In genomic region chr12:52050116-52050770, GRCh38 we compare ENCODE assay signal across 8 cellular contexts. TPM values are rescaled to one million over a fixed set of nuclear protein-coding genes. Genes with fewer than 3 reads are reported as not detected.
DNase-seq lines count a peak whose midpoint lies in the region; ATAC-seq and TF ChIP-seq lines count a peak whose summit lies in the region.

No MANE protein-coding gene starts in this region.

- H3K9ac ChIP-seq in ES-I3 (ENCODE audit: low read depth, low read length) (peak overlapping the region; percentile 92; the same call in 1 of the 2 replicates), Karpas-422 (ENCODE audit: low read length) (peak overlapping the region; percentile 76)

- TF ChIP-seq CTCF in brain (conservative IDR thresholded peaks at IDR 0.05) (no peak), thoracic aorta (IDR thresholded peaks at IDR 0.05) (no peak)

- H3K9me3 ChIP-seq in ES-I3 (ENCODE audit: control insufficient read depth, insufficient read depth, low read length) = no peaks in the 10 kb centered on the region
- H3K9me3 ChIP-seq in Karpas-422 (ENCODE audit: low read length) = no peaks in the 10 kb centered on the region
- no peaks in the 10 kb centered on the region for H3K9me3 ChIP-seq in thoracic aorta

- DNase-seq in Karpas-422 (peak; percentile 58), left colon (peak; percentile 47 to 65), thoracic aorta (ENCODE audit: low spot score) (no peak), NCI-H1092 treated with DMSO at 0.1 percent for 48 hours (lab: John Stamatoyannopoulos, UW) (no peak), 8988T (no peak), GDM1 (lab: John Stamatoyannopoulos, UW) (no peak)

- H3K27ac ChIP-seq in Karpas-422 (ENCODE audit: low read length) = peak overlapping the region; percentile 16; the same call in 1 of the 2 replicates
- peak overlapping the region; percentile 95 to 100 for H3K27ac ChIP-seq in thoracic aorta

- H3K36me3 Mint-ChIP-seq in brain = no peaks in the 10 kb centered on the region

- H3K4me1 ChIP-seq in ES-I3 (ENCODE audit: insufficient read depth, low read length) = peaks cover 8% of the 10 kb centered on the region
- peaks cover 41% of the 10 kb centered on the region for H3K4me1 ChIP-seq in Karpas-422 (ENCODE audit: low read length)
- peaks cover 17 to 30% of the 10 kb centered on the region in 2 donors for H3K4me1 ChIP-seq in thoracic aorta (ENCODE audit: control insufficient read depth in 1 of 2, low read depth in 2 of 2)

- ATAC-seq in left colon (no peak), thoracic aorta (ENCODE audit: insufficient number of reproducible peaks, low FRiP score, low read depth) (peak; percentile 2)

- H3K4me3 ChIP-seq in Karpas-422 (ENCODE audit: low read length) (peak overlapping the region; percentile 72), thoracic aorta (peak overlapping the region; percentile 90)

- H3K36me3 ChIP-seq in ES-I3 (ENCODE audit: insufficient read depth, low read length) (no peaks in the 10 kb centered on the region), Karpas-422 (ENCODE audit: insufficient read depth, low read length) (no peaks in the 10 kb centered on the region), thoracic aorta (peaks cover 5% of the 10 kb centered on the region)

- peak overlapping the region; percentile 50 to 84 (median 74) for H3K27ac Mint-ChIP-seq in brain

- peak overlapping the region; percentile 69 to 95 (median 84) for H3K4me3 Mint-ChIP-seq in brain

- peak overlapping the region; percentile 85 for H3K4me2 ChIP-seq in Karpas-422 (ENCODE audit: low read depth, low read length, poor library complexity, severe bottlenecking)

- no peaks in the 10 kb centered on the region for H3K9me2 ChIP-seq in Karpas-422 (replicated peaks; ENCODE audit: insufficient read depth, low read length)

- no peaks in the 10 kb centered on the region for H3K79me2 ChIP-seq in Karpas-422 (ENCODE audit: low read length)

- intact Hi-C loops in left colon (cut with DNase I, micrococcal nuclease) = no loop called here

- H2AFZ ChIP-seq in Karpas-422 (ENCODE audit: low read length) = peak overlapping the region; percentile 75; the same call in 1 of the 2 replicates

- H3K27me3 Mint-ChIP-seq in brain = peaks cover 3% of the 10 kb centered on the region

- peaks cover 36% of the 10 kb centered on the region for H3K4me1 Mint-ChIP-seq in brain

- peaks cover 0 to 2% (median 0%) of the 10 kb centered on the region in 5 experiments for H3K9me3 Mint-ChIP-seq in brain

- H3K27me3 ChIP-seq in Karpas-422 (ENCODE audit: low read length) (no peaks in the 10 kb centered on the region), thoracic aorta (replicated peaks; ENCODE audit: insufficient read depth) (no peaks in the 10 kb centered on the region)

- H4K20me1 ChIP-seq in Karpas-422 (ENCODE audit: insufficient read depth, low read depth, low read length) = peaks cover 7% of the 10 kb centered on the region; the same call in 1 of the 2 replicates

RNA-seq across cellular contexts. Expression of gene NR4A1, which starts 1.0 kb away (rescaled TPM):
- 11.7 and 26.9 TPM in 2 replicates for total RNA-seq in Karpas-422 (2014; rRNA removed; shearing (Covaris generic); ENCODE audit: low replicate concordance)
- polyA plus RNA-seq in brain (ENCODE audit: insufficient read depth, low read depth, low replicate concordance) = 26.2 TPM
- 100 to 1,000 TPM in 1 of 2 donors, 10 to 100 TPM in 1; 37.7 to 182 TPM for total RNA-seq in left colon
- 100 to 1,000 TPM; 112 to 468 TPM for total RNA-seq in thoracic aorta

RNA-seq across cellular contexts. Expression of gene ATG101, which starts 19.5 kb away (rescaled TPM):
- total RNA-seq in Karpas-422 (2014; rRNA removed; shearing (Covaris generic); ENCODE audit: low replicate concordance) = 31.9 and 63.0 TPM in 2 replicates
- 52.5 TPM for polyA plus RNA-seq in brain (ENCODE audit: insufficient read depth, low read depth, low replicate concordance)
- total RNA-seq in left colon (10 to 100 TPM; 35.0 to 36.3 TPM), thoracic aorta (10 to 100 TPM; 43.0 to 46.6 TPM)

RNA-seq across cellular contexts. Expression of gene SMIM41, which starts 29.3 kb away (rescaled TPM):
- total RNA-seq in Karpas-422 (2014; rRNA removed; shearing (Covaris generic); ENCODE audit: low replicate concordance) = 0.75 TPM in 1 of 2 replicates, not detected in the other
- polyA plus RNA-seq in brain (ENCODE audit: insufficient read depth, low read depth, low replicate concordance) = not detected
- total RNA-seq in left colon (under 1 TPM in 1 of 2 donors, not detected in 1; 0.31 TPM), thoracic aorta (1 to 10 TPM in 1 of 2 donors, not detected in 1; 1.8 TPM)

RNA-seq across cellular contexts. Expression of gene TAMALIN, which starts 43.5 kb away (rescaled TPM):
- total RNA-seq in Karpas-422 (2014; rRNA removed; shearing (Covaris generic); ENCODE audit: low replicate concordance) = 0.47 TPM in 1 of 2 replicates, not detected in the other
- polyA plus RNA-seq in brain (ENCODE audit: insufficient read depth, low read depth, low replicate concordance) = 41.5 TPM
- total RNA-seq in left colon (10 to 100 TPM in 1 of 2 donors, 1 to 10 TPM in 1; 9.0 to 10.7 TPM), thoracic aorta (10 to 100 TPM; 17.0 to 21.9 TPM)

Comparison
In these comparisons a context has a peak if more than half of its experiments do, and no peak if none do; other contexts are left out.
1. DNase-seq: peak in Karpas-422 (single experiment) and left colon (2 of 2); none in thoracic aorta (single experiment), NCI-H1092 treated with DMSO at 0.1 percent for 48 hours (single experiment), 8988T (single experiment) and GDM1 (single experiment).